ENCODE assay signal across 1 cellular context in the genomic region with DNA sequence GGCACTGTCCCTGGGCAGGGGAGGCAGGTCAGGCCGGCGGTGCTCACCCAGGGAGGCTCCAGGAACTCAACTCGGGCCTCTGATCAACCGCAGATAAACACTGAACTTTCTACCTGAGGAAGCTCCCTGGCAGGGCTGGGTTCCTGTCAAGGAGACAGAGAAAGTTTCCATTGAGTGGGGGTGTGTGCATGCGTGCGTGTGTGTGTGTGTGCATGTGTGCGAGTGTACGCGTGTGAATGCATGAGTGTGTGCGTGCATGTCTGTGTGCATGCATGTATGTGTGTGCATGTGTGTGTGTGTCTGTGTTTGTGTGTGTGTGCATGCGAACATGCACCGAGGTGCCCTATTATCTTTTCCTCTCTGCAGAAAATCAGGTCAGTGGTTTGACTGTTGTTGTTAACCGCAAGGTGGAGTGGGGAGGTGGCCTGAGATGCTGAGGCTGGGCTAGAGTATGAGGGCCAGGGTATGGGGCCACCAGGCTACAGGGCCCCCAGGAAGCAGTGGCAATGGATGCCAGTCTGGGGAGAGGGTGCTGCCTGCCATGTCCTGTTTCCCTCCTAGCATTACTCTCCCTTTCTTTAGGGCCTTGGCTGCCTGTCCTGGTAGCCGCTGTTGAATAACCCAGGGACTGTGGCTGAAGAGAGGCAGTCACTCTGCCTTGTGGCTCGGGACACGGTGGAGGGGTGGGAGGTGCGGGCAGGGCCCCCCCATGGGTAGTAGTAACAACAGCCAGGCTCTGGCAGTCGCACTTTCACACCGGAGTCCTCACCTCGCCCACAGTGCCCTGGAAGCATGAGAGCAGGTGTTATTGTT.
TF ChIP-seq lines count a peak whose summit lies in the region.

No MANE protein-coding gene starts in this region.

TF ChIP-seq in GM12878, 131 proteins besides CTCF, POLR2A, EP300 and RAD21 (continued from another document and continues in another):
- TF ChIP-seq, protein P1, sequence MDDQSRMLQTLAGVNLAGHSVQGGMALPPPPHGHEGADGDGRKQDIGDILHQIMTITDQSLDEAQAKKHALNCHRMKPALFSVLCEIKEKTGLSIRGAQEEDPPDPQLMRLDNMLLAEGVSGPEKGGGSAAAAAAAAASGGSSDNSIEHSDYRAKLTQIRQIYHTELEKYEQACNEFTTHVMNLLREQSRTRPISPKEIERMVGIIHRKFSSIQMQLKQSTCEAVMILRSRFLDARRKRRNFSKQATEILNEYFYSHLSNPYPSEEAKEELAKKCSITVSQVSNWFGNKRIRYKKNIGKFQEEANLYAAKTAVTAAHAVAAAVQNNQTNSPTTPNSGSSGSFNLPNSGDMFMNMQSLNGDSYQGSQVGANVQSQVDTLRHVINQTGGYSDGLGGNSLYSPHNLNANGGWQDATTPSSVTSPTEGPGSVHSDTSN (IDR thresholded peaks at IDR 0.05; ENCODE audit: insufficient replicate concordance, low read depth, low read length) = no peak
- no peak for TF ChIP-seq CEBPB (IDR thresholded peaks at IDR 0.05; ENCODE audit: borderline replicate concordance in 1 of 2, low read depth in 2 of 2, low read length in 2 of 2)
- no peak for TF ChIP-seq CBX3 (IDR thresholded peaks at IDR 0.05; ENCODE audit: borderline replicate concordance, low read depth)
- TF ChIP-seq EZH2 (IDR thresholded peaks at IDR 0.05; ENCODE audit: borderline replicate concordance, control insufficient read depth, low read depth, low read length) = no peak
- TF ChIP-seq, protein P2, sequence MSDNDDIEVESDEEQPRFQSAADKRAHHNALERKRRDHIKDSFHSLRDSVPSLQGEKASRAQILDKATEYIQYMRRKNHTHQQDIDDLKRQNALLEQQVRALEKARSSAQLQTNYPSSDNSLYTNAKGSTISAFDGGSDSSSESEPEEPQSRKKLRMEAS (IDR thresholded peaks at IDR 0.05; ENCODE audit: low read depth, low read length) = 0 out of 2 replicates have a peak, but pooled peaks have one; percentile 41
- no peak for TF ChIP-seq POLR2AphosphoS2 (IDR thresholded peaks at IDR 0.05; ENCODE audit: low read depth, low read length)
- TF ChIP-seq MXI1 (IDR thresholded peaks at IDR 0.05; ENCODE audit: low read depth, low read length) = peak; percentile 29; the same call in 1 of the 2 replicates
- TF ChIP-seq JUNB (IDR thresholded peaks at IDR 0.05) = no peak
- TF ChIP-seq PAX5 (IDR thresholded peaks at IDR 0.05; ENCODE audit: borderline replicate concordance, low read depth, low read length) = 0 out of 2 replicates have a peak, but pooled peaks have one; percentile 10
- TF ChIP-seq, protein P3, sequence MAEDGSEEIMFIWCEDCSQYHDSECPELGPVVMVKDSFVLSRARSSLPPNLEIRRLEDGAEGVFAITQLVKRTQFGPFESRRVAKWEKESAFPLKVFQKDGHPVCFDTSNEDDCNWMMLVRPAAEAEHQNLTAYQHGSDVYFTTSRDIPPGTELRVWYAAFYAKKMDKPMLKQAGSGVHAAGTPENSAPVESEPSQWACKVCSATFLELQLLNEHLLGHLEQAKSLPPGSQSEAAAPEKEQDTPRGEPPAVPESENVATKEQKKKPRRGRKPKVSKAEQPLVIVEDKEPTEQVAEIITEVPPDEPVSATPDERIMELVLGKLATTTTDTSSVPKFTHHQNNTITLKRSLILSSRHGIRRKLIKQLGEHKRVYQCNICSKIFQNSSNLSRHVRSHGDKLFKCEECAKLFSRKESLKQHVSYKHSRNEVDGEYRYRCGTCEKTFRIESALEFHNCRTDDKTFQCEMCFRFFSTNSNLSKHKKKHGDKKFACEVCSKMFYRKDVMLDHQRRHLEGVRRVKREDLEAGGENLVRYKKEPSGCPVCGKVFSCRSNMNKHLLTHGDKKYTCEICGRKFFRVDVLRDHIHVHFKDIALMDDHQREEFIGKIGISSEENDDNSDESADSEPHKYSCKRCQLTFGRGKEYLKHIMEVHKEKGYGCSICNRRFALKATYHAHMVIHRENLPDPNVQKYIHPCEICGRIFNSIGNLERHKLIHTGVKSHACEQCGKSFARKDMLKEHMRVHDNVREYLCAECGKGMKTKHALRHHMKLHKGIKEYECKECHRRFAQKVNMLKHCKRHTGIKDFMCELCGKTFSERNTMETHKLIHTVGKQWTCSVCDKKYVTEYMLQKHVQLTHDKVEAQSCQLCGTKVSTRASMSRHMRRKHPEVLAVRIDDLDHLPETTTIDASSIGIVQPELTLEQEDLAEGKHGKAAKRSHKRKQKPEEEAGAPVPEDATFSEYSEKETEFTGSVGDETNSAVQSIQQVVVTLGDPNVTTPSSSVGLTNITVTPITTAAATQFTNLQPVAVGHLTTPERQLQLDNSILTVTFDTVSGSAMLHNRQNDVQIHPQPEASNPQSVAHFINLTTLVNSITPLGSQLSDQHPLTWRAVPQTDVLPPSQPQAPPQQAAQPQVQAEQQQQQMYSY (CRISPR knock-in tag; IDR thresholded peaks at IDR 0.05) = no peak
- TF ChIP-seq EGR1 (IDR thresholded peaks at IDR 0.05; ENCODE audit: borderline replicate concordance in 1 of 2, low read depth in 2 of 2, low read length in 2 of 2) = 0 out of 3 replicates have a peak, but pooled peaks of 1 of the 2 experiments have one; percentile 15
- TF ChIP-seq RELA (IDR thresholded peaks at IDR 0.05; ENCODE audit: borderline replicate concordance, partially characterized antibody) = no peak
- no peak for TF ChIP-seq ZNF24 (IDR thresholded peaks at IDR 0.05)
- TF ChIP-seq RCOR1 (conservative IDR thresholded peaks at IDR 0.05; ENCODE audit: low read depth, low read length) = no peak
- no peak for TF ChIP-seq ELK1 (IDR thresholded peaks at IDR 0.05; ENCODE audit: low read depth, low read length)
- TF ChIP-seq YY1 (IDR thresholded peaks at IDR 0.05; ENCODE audit: low read depth, low read length) = no peak
- TF ChIP-seq GATAD2B (conservative IDR thresholded peaks at IDR 0.05; ENCODE audit: low read depth) = peak; percentile 26
- TF ChIP-seq, protein P4, sequence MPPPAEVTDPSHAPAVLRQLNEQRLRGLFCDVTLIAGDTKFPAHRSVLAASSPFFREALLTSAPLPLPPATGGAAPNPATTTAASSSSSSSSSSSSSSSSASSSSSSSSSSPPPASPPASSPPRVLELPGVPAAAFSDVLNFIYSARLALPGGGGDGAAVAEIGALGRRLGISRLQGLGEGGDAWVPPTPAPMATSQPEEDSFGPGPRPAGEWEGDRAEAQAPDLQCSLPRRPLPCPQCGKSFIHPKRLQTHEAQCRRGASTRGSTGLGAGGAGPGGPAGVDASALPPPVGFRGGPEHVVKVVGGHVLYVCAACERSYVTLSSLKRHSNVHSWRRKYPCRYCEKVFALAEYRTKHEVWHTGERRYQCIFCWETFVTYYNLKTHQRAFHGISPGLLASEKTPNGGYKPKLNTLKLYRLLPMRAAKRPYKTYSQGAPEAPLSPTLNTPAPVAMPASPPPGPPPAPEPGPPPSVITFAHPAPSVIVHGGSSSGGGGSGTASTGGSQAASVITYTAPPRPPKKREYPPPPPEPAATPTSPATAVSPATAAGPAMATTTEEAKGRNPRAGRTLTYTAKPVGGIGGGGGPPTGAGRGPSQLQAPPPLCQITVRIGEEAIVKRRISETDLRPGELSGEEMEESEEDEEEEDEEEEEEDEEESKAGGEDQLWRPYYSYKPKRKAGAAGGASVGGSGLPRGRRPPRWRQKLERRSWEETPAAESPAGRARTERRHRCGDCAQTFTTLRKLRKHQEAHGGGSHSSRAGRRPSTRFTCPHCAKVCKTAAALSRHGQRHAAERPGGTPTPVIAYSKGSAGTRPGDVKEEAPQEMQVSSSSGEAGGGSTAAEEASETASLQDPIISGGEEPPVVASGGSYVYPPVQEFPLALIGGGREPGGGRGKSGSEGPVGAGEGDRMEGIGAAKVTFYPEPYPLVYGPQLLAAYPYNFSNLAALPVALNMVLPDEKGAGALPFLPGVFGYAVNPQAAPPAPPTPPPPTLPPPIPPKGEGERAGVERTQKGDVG (CRISPR knock-in tag; IDR thresholded peaks at IDR 0.05) = no peak
- no peak for TF ChIP-seq KDM1A (IDR thresholded peaks at IDR 0.05; ENCODE audit: borderline replicate concordance)
- TF ChIP-seq, protein P5, sequence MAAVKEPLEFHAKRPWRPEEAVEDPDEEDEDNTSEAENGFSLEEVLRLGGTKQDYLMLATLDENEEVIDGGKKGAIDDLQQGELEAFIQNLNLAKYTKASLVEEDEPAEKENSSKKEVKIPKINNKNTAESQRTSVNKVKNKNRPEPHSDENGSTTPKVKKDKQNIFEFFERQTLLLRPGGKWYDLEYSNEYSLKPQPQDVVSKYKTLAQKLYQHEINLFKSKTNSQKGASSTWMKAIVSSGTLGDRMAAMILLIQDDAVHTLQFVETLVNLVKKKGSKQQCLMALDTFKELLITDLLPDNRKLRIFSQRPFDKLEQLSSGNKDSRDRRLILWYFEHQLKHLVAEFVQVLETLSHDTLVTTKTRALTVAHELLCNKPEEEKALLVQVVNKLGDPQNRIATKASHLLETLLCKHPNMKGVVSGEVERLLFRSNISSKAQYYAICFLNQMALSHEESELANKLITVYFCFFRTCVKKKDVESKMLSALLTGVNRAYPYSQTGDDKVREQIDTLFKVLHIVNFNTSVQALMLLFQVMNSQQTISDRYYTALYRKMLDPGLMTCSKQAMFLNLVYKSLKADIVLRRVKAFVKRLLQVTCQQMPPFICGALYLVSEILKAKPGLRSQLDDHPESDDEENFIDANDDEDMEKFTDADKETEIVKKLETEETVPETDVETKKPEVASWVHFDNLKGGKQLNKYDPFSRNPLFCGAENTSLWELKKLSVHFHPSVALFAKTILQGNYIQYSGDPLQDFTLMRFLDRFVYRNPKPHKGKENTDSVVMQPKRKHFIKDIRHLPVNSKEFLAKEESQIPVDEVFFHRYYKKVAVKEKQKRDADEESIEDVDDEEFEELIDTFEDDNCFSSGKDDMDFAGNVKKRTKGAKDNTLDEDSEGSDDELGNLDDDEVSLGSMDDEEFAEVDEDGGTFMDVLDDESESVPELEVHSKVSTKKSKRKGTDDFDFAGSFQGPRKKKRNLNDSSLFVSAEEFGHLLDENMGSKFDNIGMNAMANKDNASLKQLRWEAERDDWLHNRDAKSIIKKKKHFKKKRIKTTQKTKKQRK (IDR thresholded peaks at IDR 0.05; ENCODE audit: low read depth, low read length) = no peak
- TF ChIP-seq BMI1 (IDR thresholded peaks at IDR 0.05; ENCODE audit: borderline replicate concordance) = peak; percentile 59; the same call in 1 of the 2 replicates
- no peak for TF ChIP-seq TBL1XR1 (IDR thresholded peaks at IDR 0.05; ENCODE audit: low read depth, low read length)
- no peak for TF ChIP-seq SUZ12 (IDR thresholded peaks at IDR 0.05; ENCODE audit: unreplicated experiment)
- TF ChIP-seq NR2C1 (IDR thresholded peaks at IDR 0.05) = no peak
- TF ChIP-seq CBX5 (IDR thresholded peaks at IDR 0.05; ENCODE audit: low read depth) = no peak
- 0 out of 2 replicates have a peak, but pooled peaks have one; percentile 17 for TF ChIP-seq STAT1 (conservative IDR thresholded peaks at IDR 0.05)
- no peak; the same call in 1 of the 2 replicates for TF ChIP-seq BCL11A (IDR thresholded peaks at IDR 0.05; ENCODE audit: low read depth, low read length)
- TF ChIP-seq BRCA1 (IDR thresholded peaks at IDR 0.05; ENCODE audit: low read depth, low read length) = no peak
- no peak for TF ChIP-seq JUND (IDR thresholded peaks at IDR 0.05; ENCODE audit: low read depth, low read length)
- TF ChIP-seq ZNF592 (IDR thresholded peaks at IDR 0.05) = no peak
- TF ChIP-seq NFXL1 (IDR thresholded peaks at IDR 0.05; ENCODE audit: borderline replicate concordance) = no peak
- TF ChIP-seq SREBF2 (IDR thresholded peaks at IDR 0.05; ENCODE audit: low read length) = no peak
- TF ChIP-seq, protein P6, sequence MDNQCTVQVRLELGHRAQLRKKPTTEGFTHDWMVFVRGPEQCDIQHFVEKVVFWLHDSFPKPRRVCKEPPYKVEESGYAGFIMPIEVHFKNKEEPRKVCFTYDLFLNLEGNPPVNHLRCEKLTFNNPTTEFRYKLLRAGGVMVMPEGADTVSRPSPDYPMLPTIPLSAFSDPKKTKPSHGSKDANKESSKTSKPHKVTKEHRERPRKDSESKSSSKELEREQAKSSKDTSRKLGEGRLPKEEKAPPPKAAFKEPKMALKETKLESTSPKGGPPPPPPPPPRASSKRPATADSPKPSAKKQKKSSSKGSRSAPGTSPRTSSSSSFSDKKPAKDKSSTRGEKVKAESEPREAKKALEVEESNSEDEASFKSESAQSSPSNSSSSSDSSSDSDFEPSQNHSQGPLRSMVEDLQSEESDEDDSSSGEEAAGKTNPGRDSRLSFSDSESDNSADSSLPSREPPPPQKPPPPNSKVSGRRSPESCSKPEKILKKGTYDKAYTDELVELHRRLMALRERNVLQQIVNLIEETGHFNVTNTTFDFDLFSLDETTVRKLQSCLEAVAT (IDR thresholded peaks at IDR 0.05) = peak; percentile 96
- TF ChIP-seq ASH2L (IDR thresholded peaks at IDR 0.05; ENCODE audit: borderline replicate concordance, low read depth) = no peak
